Comparison of ENCODE assay signal across 30 cellular contexts in genomic region chr4:6426571-6427438, GRCh38. TPM values are rescaled to one million over a fixed set of nuclear protein-coding genes. Genes with fewer than 3 reads are reported as not detected.
"Had no signal": no experiment of that assay in that cellular context is flagged by ENCODE, and none has a peak within 500 bp of the region (broad histone marks: within the 10 kb centered on the region; RNA-seq: fewer than 3 reads in every experiment).

No MANE protein-coding gene starts in this region.

- H3K27me3 ChIP-seq: ascending aorta, Peyer's patch had no signal

- H3K4me3 ChIP-seq: ascending aorta, Peyer's patch had no signal

- ATAC-seq: activated CD8-positive, alpha-beta T cell treated with anti-CD3 and anti-CD28 coated beads for 36 hours; PC-3; SK-N-SH treated with all-trans-retinoic acid at 6 μM for 48 hours; T-cell; T-helper 17 cell had no signal

- H3K9me3 Mint-ChIP-seq: activated CD8-positive, alpha-beta T cell treated with anti-CD3 and anti-CD28 coated beads for 36 hours; activated naive CD4-positive, alpha-beta T cell treated with anti-CD3 and anti-CD28 coated beads, Interleukin-2, amount 50 U/mL, for 24 hours; activated naive CD8-positive, alpha-beta T cell treated with anti-CD3 and anti-CD28 coated beads, Interleukin-2, amount 10 ng/mL, durations not matched to agents 7 days and 5 days; activated T-cell treated with anti-CD3 and anti-CD28 coated beads, Interleukin-2, amount 50 U/mL, for 24 hours; activated T-helper 2 cell treated with anti-CD3 and anti-CD28 coated beads, Interferon-gamma antibody, Interleukin-2, Interleukin-4, amounts not matched to agents 10 μg/mL and 5 μg/mL and 100 μg/mL, durations not matched to agents 14 hours and 24 hours and 36 hours; T-cell had no signal

- H3K27ac ChIP-seq: ascending aorta, Peyer's patch, WERI-Rb-1 had no signal

- H3K4me3 Mint-ChIP-seq: activated CD8-positive, alpha-beta T cell treated with anti-CD3 and anti-CD28 coated beads for 36 hours; activated naive CD4-positive, alpha-beta T cell treated with anti-CD3 and anti-CD28 coated beads, Interleukin-2, amount 50 U/mL, for 24 hours; activated naive CD8-positive, alpha-beta T cell treated with anti-CD3 and anti-CD28 coated beads, Interleukin-2, amount 10 ng/mL, durations not matched to agents 7 days and 5 days; activated T-cell treated with anti-CD3 and anti-CD28 coated beads, Interleukin-2, amount 50 U/mL, for 24 hours; T-cell; T-helper 17 cell had no signal

- H3K4me1 ChIP-seq: ascending aorta, Peyer's patch had no signal

- H3K36me3 Mint-ChIP-seq: activated naive CD4-positive, alpha-beta T cell treated with anti-CD3 and anti-CD28 coated beads, Interleukin-2, amount 50 U/mL, for 24 hours; activated naive CD8-positive, alpha-beta T cell treated with anti-CD3 and anti-CD28 coated beads, Interleukin-2, amount 10 ng/mL, durations not matched to agents 7 days and 5 days; T-cell had no signal

- H3K27ac Mint-ChIP-seq: activated CD8-positive, alpha-beta T cell treated with anti-CD3 and anti-CD28 coated beads for 36 hours; activated naive CD4-positive, alpha-beta T cell treated with anti-CD3 and anti-CD28 coated beads, Interleukin-2, amount 50 U/mL, for 24 hours; activated naive CD8-positive, alpha-beta T cell treated with anti-CD3 and anti-CD28 coated beads, Interleukin-2, amount 10 ng/mL, durations not matched to agents 7 days and 5 days; activated T-cell treated with anti-CD3 and anti-CD28 coated beads, Interleukin-2, amount 50 U/mL, for 24 hours; activated T-helper 2 cell treated with anti-CD3 and anti-CD28 coated beads, Interferon-gamma antibody, Interleukin-2, Interleukin-4, amounts not matched to agents 10 μg/mL and 5 μg/mL and 100 μg/mL, durations not matched to agents 14 hours and 24 hours and 36 hours; T-cell; T-helper 17 cell had no signal

- DNase-seq: activated CD4-positive, alpha-beta T cell treated with anti-CD3 and anti-CD28 coated beads for 1 hour; activated CD4-positive, alpha-beta T cell treated with anti-CD3 and anti-CD28 coated beads for 48 hours; activated CD4-positive, CD25-positive, alpha-beta regulatory T cell; activated CD8-positive, alpha-beta T cell treated with anti-CD3 and anti-CD28 coated beads for 36 hours; activated gamma-delta T cell; activated naive CD4-positive, alpha-beta T cell treated with Interleukin-2 at 50 U/mL for 16 hours; activated naive CD8-positive, alpha-beta T cell treated with anti-CD3 and anti-CD28 coated beads, Interleukin-2, amount 10 ng/mL, durations not matched to agents 7 days and 5 days; activated T-cell treated with anti-CD3 and anti-CD28 coated beads, Interleukin-2, amount 50 U/mL, for 24 hours; amygdala; Karpas-422; KBM-7; NCI-H1105; NCI-H1417 treated with DMSO at 0.1 percent for 48 hours; NCI-H1930; NCI-H2081 treated with DMSO at 0.1 percent for 48 hours; NCI-H226; NCI-H446 treated with DMSO at 0.1 percent for 48 hours; NCI-H748 treated with DMSO at 0.1 percent for 48 hours; NK-92 treated with Interleukin-12 subunit alpha and Interleukin-12 subunit beta, amount 100 ng/mL, for 24 hours; PC-3; RPMI8226; SIG-M5; T-cell; T-helper 17 cell had no signal

- H3K9me3 ChIP-seq: ascending aorta, Peyer's patch had no signal

- H3K4me1 Mint-ChIP-seq: activated naive CD4-positive, alpha-beta T cell treated with anti-CD3 and anti-CD28 coated beads, Interleukin-2, amount 50 U/mL, for 24 hours; T-helper 17 cell had no signal

- H3K36me3 ChIP-seq: ascending aorta, Peyer's patch, WERI-Rb-1 had no signal

RNA-seq across cellular contexts. Expression of gene PPP2R2C, which starts 45.6 kb away (rescaled TPM):
- total RNA-seq: activated CD8-positive, alpha-beta T cell treated with anti-CD3 and anti-CD28 coated beads for 36 hours; activated naive CD8-positive, alpha-beta T cell treated with anti-CD3 and anti-CD28 coated beads, Interleukin-2, amount 10 ng/mL, durations not matched to agents 7 days and 5 days; activated T-helper 2 cell treated with anti-CD3 and anti-CD28 coated beads, Interferon-gamma antibody, Interleukin-2, Interleukin-4, amounts not matched to agents 10 μg/mL and 5 μg/mL and 100 μg/mL, durations not matched to agents 14 hours and 24 hours and 36 hours; T-helper 17 cell had no signal
